9 cellular contexts compared by ENCODE assay signal in the genomic region with DNA sequence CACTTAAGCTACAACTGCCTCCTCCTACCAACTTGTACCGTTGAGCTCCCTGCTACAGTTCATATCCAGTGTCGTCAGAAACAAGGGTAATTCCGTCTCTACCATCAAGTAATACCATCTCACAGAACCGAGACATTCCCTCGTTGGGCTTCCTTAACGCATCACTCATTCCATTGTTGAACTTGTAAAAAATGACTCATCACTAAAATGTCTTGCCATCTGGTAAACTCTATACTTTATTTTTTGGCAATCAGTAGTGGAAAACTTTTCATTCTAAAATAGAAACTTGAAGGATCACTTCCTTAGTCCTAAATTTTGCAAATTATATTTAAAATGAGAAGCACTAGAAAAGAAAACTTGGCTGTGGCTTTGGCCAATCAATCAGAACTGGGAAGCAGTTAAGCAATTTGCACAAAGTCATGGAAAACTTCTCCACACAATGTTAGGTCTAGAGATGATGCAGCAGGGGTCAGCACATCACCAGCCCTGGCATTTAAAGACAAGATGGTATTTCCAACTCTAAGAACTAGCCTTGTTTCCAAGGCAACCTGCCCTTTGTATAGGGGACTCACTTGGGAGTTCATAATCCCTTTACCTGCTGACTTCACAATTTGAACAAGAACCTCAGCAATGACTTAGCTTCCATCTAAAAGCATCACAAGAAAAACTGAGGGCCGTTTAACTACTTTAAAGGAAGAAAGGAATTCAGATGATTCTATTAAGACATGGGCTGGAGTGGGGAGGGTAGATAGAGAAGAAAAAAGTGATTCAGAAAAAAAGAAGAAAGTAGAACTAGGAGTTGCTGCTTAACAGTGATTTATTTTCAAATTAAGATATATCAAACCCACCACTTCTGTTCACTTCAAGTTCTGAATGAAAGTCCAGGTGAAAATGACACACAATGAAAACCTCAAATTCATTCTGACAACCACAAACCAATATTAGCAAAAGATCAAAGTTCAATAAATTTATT.
DNase-seq lines count a peak whose midpoint lies in the region; ATAC-seq and TF ChIP-seq lines count a peak whose summit lies in the region.
"Had no signal": no experiment of that assay in that cellular context is flagged by ENCODE, and none has a peak within 500 bp of the region (broad histone marks: within the 10 kb centered on the region; RNA-seq: fewer than 3 reads in every experiment).

No MANE protein-coding gene starts in this region.

- peak; percentile 29 for TF ChIP-seq CTCF in retinal pigment epithelial cell (conservative IDR thresholded peaks at IDR 0.05; ENCODE audit: low read depth, low read length)

- H3K9me3 ChIP-seq in GM23248 (ENCODE audit: low read depth) = no peaks in the 10 kb centered on the region

- H3K4me2 ChIP-seq in GM23248 (ENCODE audit: unreplicated experiment) = peak overlapping the region; percentile 78

- H3K27ac ChIP-seq in GM23248 = peak overlapping the region; percentile 97

- peaks cover 8% of the 10 kb centered on the region; the same call in 1 of the 2 replicates for H3K79me2 ChIP-seq in GM23248 (ENCODE audit: insufficient read depth)

- H3F3A ChIP-seq in GM23248 (ENCODE audit: insufficient read depth) = peaks cover 45% of the 10 kb centered on the region

- peak overlapping the region; percentile 82 for H3K9ac ChIP-seq in GM23248

- H3K9me2 ChIP-seq in GM23248 (ENCODE audit: insufficient read depth) = no peaks in the 10 kb centered on the region

- H4K20me1 ChIP-seq in GM23248 (ENCODE audit: insufficient read depth) = no peaks in the 10 kb centered on the region

- peaks cover 36% of the 10 kb centered on the region for H3K4me1 ChIP-seq in GM23248 (ENCODE audit: insufficient read depth)

- H2AFZ ChIP-seq in GM23248 = peak overlapping the region; percentile 64

- no peak for ATAC-seq in HG03460 (IDR thresholded peaks at IDR 0.05; ENCODE audit: unreplicated experiment)

- DNase-seq in GM23248 = peak; percentile 94
- DNase-seq in SK-MEL-5 (ENCODE audit: low read depth, low spot score) = peak; percentile 70
- DNase-seq in glomerular visceral epithelial cell (ENCODE audit: extremely low spot score) = peak; percentile 89
- peak; percentile 90 for DNase-seq in retinal pigment epithelial cell (ENCODE audit: low read depth)
- DNase-seq in KG1 (lab: John Stamatoyannopoulos, UW) = no peak
- no peak for DNase-seq in activated CD8-positive, alpha-beta memory T cell treated with anti-CD3 and anti-CD28 coated beads, Interleukin-2, amount 50 U/mL, for 4 hours
- DNase-seq in NCI-H1105 (lab: John Stamatoyannopoulos, UW) = no peak
- DNase-seq: T-helper 9 cell had no signal

- WGBS in GM23248 (ENCODE audit: low coverage in 1 of 2, low lambda C conversion rate in 2 of 2, missing lambda C conversion rate in 2 of 2), 2 experiments = 4 to 7% methylated on average over 7 of the region's 7 CpGs

- H3K27me3 ChIP-seq in GM23248 (replicated peaks; ENCODE audit: insufficient read depth) = no peaks in the 10 kb centered on the region

- H3K36me3 ChIP-seq in GM23248 (ENCODE audit: low read depth) = no peaks in the 10 kb centered on the region

- H3K4me3 ChIP-seq in GM23248 (peak overlapping the region; percentile 55), retinal pigment epithelial cell (ENCODE audit: low read length) (no peak overlapping the region)

- in situ Hi-C loops in GM23248 (cut with MboI) (no loop called here), SK-MEL-5 (cut with HindIII; ENCODE audit: low pct_unique_long_range_greater_than_20kb, low sequenced_read_pairs) (no loop called here)

Comparison
In these comparisons a context has a peak if more than half of its experiments do, and no peak if none do; other contexts are left out.
1. DNase-seq: peak in GM23248 (single experiment), SK-MEL-5 (single experiment), glomerular visceral epithelial cell (single experiment) and retinal pigment epithelial cell (single experiment); none in KG1 (single experiment), activated CD8-positive, alpha-beta memory T cell treated with anti-CD3 and anti-CD28 coated beads, Interleukin-2, amount 50 U/mL, for 4 hours (single experiment) and NCI-H1105 (single experiment).